9 cellular contexts compared by ENCODE assay signal in genomic region chr1:20526267-20526666, GRCh38. TPM values are rescaled to one million over a fixed set of nuclear protein-coding genes. Genes with fewer than 3 reads are reported as not detected.
"Had no signal": no experiment of that assay in that cellular context is flagged by ENCODE, and none has a peak within 500 bp of the region (broad histone marks: within the 10 kb centered on the region; RNA-seq: fewer than 3 reads in every experiment).

No MANE protein-coding gene starts in this region.

- H3K9ac ChIP-seq: KMS-11 had no signal

- FAIRE-seq: HTR-8/SVneo, K562 had no signal

- ATAC-seq: K562 had no signal

- H3K4me2 ChIP-seq: KMS-11 had no signal

- DNase-seq: IMR-90, KBM-7, KG1 had no signal

- H3K4me3 ChIP-seq: K562 had no signal

- H3K27ac ChIP-seq: HL-60, KMS-11 had no signal

RNA-seq across cellular contexts. Expression of gene FAM43B, which starts 26.1 kb away (rescaled TPM):
- total RNA-seq: HT-29, IMR-90, K562 had no signal
- polyA plus RNA-seq: IgD-negative memory B cell, K562 had no signal
